8 cellular contexts compared by ENCODE assay signal in genomic region chr1:64268653-64269557, GRCh38.
DNase-seq lines count a peak whose midpoint lies in the region; ATAC-seq and TF ChIP-seq lines count a peak whose summit lies in the region.

No MANE protein-coding gene starts in this region.

- H3K27me3 Mint-ChIP-seq in activated CD8-positive, alpha-beta T cell treated with anti-CD3 and anti-CD28 coated beads for 36 hours = peaks cover 8% of the 10 kb centered on the region
- H3K27me3 Mint-ChIP-seq in endothelial cell (ENCODE audit: unreplicated experiment) = peaks cover under 1% of the 10 kb centered on the region
- H3K27me3 Mint-ChIP-seq in stimulated activated naive B cell treated with anti-CD40 and anti-IgM and Interleukin-4, amounts not matched to agents 10 μg/mL and 1 μg/mL and 100 μg/mL, for 72 hours = peaks cover 11 to 16% of the 10 kb centered on the region in 2 donors

- CTCF ChIA-PET in activated CD8-positive, alpha-beta T cell treated with anti-CD3 and anti-CD28 coated beads for 36 hours (lab: Charles Lee) = interaction anchor here (0.8 to 2.9 kb wide), 13 partner anchors 8 to 556 kb away, joined by 3 to 12 read pairs (median 3); no protein-coding TSS in a partner anchor

- H3K4me1 Mint-ChIP-seq in activated CD8-positive, alpha-beta T cell treated with anti-CD3 and anti-CD28 coated beads for 36 hours (ENCODE audit: low read depth) = no peaks in the 10 kb centered on the region
- no peaks in the 10 kb centered on the region for H3K4me1 Mint-ChIP-seq in endothelial cell (ENCODE audit: unreplicated experiment)
- H3K4me1 Mint-ChIP-seq in stimulated activated naive B cell treated with anti-CD40 and anti-IgM and Interleukin-4, amounts not matched to agents 10 μg/mL and 1 μg/mL and 100 μg/mL, for 72 hours = no peaks in the 10 kb centered on the region

- H3K9me3 Mint-ChIP-seq in activated CD8-positive, alpha-beta T cell treated with anti-CD3 and anti-CD28 coated beads for 36 hours = no peaks in the 10 kb centered on the region
- peaks cover 6% of the 10 kb centered on the region for H3K9me3 Mint-ChIP-seq in endothelial cell (ENCODE audit: unreplicated experiment)
- H3K9me3 Mint-ChIP-seq in stimulated activated naive B cell treated with anti-CD40 and anti-IgM and Interleukin-4, amounts not matched to agents 10 μg/mL and 1 μg/mL and 100 μg/mL, for 72 hours = no peaks in the 10 kb centered on the region

- peak; percentile 69 for ATAC-seq in HG03565 (IDR thresholded peaks at IDR 0.05; ENCODE audit: unreplicated experiment)
- ATAC-seq in activated CD8-positive, alpha-beta T cell treated with anti-CD3 and anti-CD28 coated beads for 36 hours = peak; percentile 65
- ATAC-seq in stimulated activated naive B cell treated with anti-CD40 and anti-IgM and Interleukin-4, amounts not matched to agents 10 μg/mL and 1 μg/mL and 100 μg/mL, for 72 hours (replicated peaks) = peak; percentile 55 to 60

- POLR2A ChIA-PET in activated CD8-positive, alpha-beta T cell treated with anti-CD3 and anti-CD28 coated beads for 36 hours (lab: Charles Lee) = no interaction called here

- intact Hi-C loops in activated CD8-positive, alpha-beta T cell treated with anti-CD3 and anti-CD28 coated beads for 36 hours (cut with micrococcal nuclease) = loop anchor here (10.0 kb wide), 1 partner anchor 556 kb away; no protein-coding TSS in a partner anchor

- peak; percentile 82 for TF ChIP-seq CTCF in activated CD8-positive, alpha-beta T cell treated with anti-CD3 and anti-CD28 coated beads for 36 hours (IDR thresholded peaks at IDR 0.05)
- TF ChIP-seq CTCF in endothelial cell (IDR thresholded peaks at IDR 0.05; ENCODE audit: unreplicated experiment) = peak; percentile 86

- H3K36me3 Mint-ChIP-seq in activated CD8-positive, alpha-beta T cell treated with anti-CD3 and anti-CD28 coated beads for 36 hours (ENCODE audit: low read depth) = no peaks in the 10 kb centered on the region
- peaks cover 8% of the 10 kb centered on the region for H3K36me3 Mint-ChIP-seq in endothelial cell (ENCODE audit: low read depth, unreplicated experiment)
- no peaks in the 10 kb centered on the region for H3K36me3 Mint-ChIP-seq in stimulated activated naive B cell treated with anti-CD40 and anti-IgM and Interleukin-4, amounts not matched to agents 10 μg/mL and 1 μg/mL and 100 μg/mL, for 72 hours

- DNase-seq in NK-92 treated with Interleukin-12 subunit alpha and Interleukin-12 subunit beta, amount 100 ng/mL, for 24 hours (lab: John Stamatoyannopoulos, UW) = peak; percentile 32
- DNase-seq in NK-92 (lab: John Stamatoyannopoulos, UW; ENCODE audit: unreplicated experiment) = no peak
- peak; percentile 52 for DNase-seq in NCI-H748 treated with DMSO at 0.1 percent for 48 hours (lab: John Stamatoyannopoulos, UW)
- DNase-seq in activated CD8-positive, alpha-beta T cell treated with anti-CD3 and anti-CD28 coated beads for 36 hours = peak; percentile 77
- peak; percentile 73 for DNase-seq in endothelial cell (ENCODE audit: low spot score)
- DNase-seq in myocyte (ENCODE audit: low read depth) = peak; percentile 79
- DNase-seq in stimulated activated naive B cell treated with anti-CD40 and anti-IgM and Interleukin-4, amounts not matched to agents 10 μg/mL and 1 μg/mL and 100 μg/mL, for 72 hours = peak; percentile 20

- no peak overlapping the region for H3K27ac Mint-ChIP-seq in activated CD8-positive, alpha-beta T cell treated with anti-CD3 and anti-CD28 coated beads for 36 hours
- H3K27ac Mint-ChIP-seq in endothelial cell (ENCODE audit: unreplicated experiment) = no peak overlapping the region
- H3K27ac Mint-ChIP-seq in stimulated activated naive B cell treated with anti-CD40 and anti-IgM and Interleukin-4, amounts not matched to agents 10 μg/mL and 1 μg/mL and 100 μg/mL, for 72 hours = no peak overlapping the region

- H3K4me3 Mint-ChIP-seq in activated CD8-positive, alpha-beta T cell treated with anti-CD3 and anti-CD28 coated beads for 36 hours = no peak overlapping the region
- no peak overlapping the region for H3K4me3 Mint-ChIP-seq in endothelial cell (ENCODE audit: unreplicated experiment)
- H3K4me3 Mint-ChIP-seq in stimulated activated naive B cell treated with anti-CD40 and anti-IgM and Interleukin-4, amounts not matched to agents 10 μg/mL and 1 μg/mL and 100 μg/mL, for 72 hours = no peak overlapping the region
